12 cellular contexts compared by ENCODE assay signal in the genomic region with DNA sequence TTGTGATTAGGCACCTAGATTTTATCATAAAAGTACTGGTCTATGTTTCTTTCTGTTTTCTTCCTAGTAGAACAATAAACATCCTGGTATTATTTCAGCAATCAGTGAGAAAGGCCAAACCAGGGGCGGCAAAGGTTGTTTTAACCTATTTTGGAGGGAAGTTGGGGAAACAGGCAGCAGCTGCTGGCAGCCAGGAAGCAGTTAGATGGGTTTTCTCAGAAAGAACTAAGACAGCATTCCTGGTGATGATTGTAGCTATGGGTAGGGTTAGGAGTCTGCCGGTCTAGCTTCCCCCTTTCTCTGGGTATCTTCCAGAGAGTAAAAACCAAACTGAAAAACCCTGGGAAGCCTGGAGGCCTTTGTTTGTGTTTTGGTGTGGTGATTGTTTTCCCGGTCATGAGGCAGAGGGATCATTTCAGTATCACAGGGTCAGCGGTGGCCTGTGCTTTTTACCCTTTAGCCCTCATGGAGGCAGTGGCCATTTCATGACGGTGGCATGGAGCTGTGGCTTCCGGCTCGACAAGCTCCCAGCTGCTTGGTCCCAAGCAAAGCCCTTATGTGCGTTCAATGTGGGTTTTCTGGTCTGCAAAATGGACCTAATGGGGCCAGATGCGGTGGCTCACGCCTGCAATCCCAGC. TPM values are rescaled to one million over a fixed set of nuclear protein-coding genes. Genes with fewer than 3 reads are reported as not detected.
A peak's percentile ranks its signal among the peaks of the same experiment; 100 is the strongest.
DNase-seq lines count a peak whose midpoint lies in the region; ATAC-seq and TF ChIP-seq lines count a peak whose summit lies in the region.
"Had no signal": no experiment of that assay in that cellular context is flagged by ENCODE, and none has a peak within 500 bp of the region (broad histone marks: within the 10 kb centered on the region; RNA-seq: fewer than 3 reads in every experiment).

No MANE protein-coding gene starts in this region.

- H3K4me1 ChIP-seq in heart left ventricle = peaks cover 0 to 99% (median 42%) of the 10 kb centered on the region in 12 donors
- H3K4me1 ChIP-seq in colonic mucosa = peaks cover 33% of the 10 kb centered on the region
- H3K4me1 ChIP-seq in muscle layer of duodenum (ENCODE audit: control insufficient read depth in 1 of 2, insufficient read depth in 2 of 2, low read length in 2 of 2) = peaks cover 16 to 20% of the 10 kb centered on the region in 2 donors
- peaks cover 74% of the 10 kb centered on the region for H3K4me1 ChIP-seq in upper lobe of right lung
- H3K4me1 ChIP-seq: BE2C had no signal

- WGBS in heart left ventricle, 4 donors = 73 to 78% (median 76%) methylated on average over 10 of the region's 10 CpGs

- H3K36me3 ChIP-seq in heart left ventricle = no peaks in the 10 kb centered on the region
- no peaks in the 10 kb centered on the region for H3K36me3 ChIP-seq in colonic mucosa
- no peaks in the 10 kb centered on the region for H3K36me3 ChIP-seq in muscle layer of duodenum (ENCODE audit: control insufficient read depth in 1 of 2, insufficient read depth in 2 of 2, low read length in 2 of 2)
- no peaks in the 10 kb centered on the region for H3K36me3 ChIP-seq in upper lobe of right lung
- H3K36me3 ChIP-seq: BE2C, MG63, WERI-Rb-1 had no signal

- TF ChIP-seq CTCF in heart left ventricle (IDR thresholded peaks at IDR 0.05) (no peak), colonic mucosa (IDR thresholded peaks at IDR 0.05) (no peak), upper lobe of right lung (IDR thresholded peaks at IDR 0.05) (no peak)

- H3K4me3 ChIP-seq in heart left ventricle (no peak overlapping the region), colonic mucosa (no peak overlapping the region), muscle layer of duodenum (ENCODE audit: low read depth in 1 of 2, low read length in 2 of 2) (no peak overlapping the region), upper lobe of right lung (no peak overlapping the region)
- H3K4me3 ChIP-seq: MG63 had no signal

- intact Hi-C loops in heart left ventricle (cut with DNase I) = loop anchor here in 3 of 10 donors (1.0 to 5.0 kb wide), 3 partner anchors 35 to 40 kb away; no protein-coding TSS in a partner anchor
- intact Hi-C loops in cardiac septum (cut with DNase I) = no loop called here
- intact Hi-C loops in colonic mucosa (cut with DNase I) = no loop called here
- intact Hi-C loops in upper lobe of right lung (cut with DNase I) = loop anchor here (10.0 kb wide), 1 partner anchor 48 kb away; no protein-coding TSS in a partner anchor

- H3K9ac ChIP-seq in colonic mucosa (ENCODE audit: low read depth in 2 of 2, low read length in 2 of 2) = peak overlapping the region; percentile 13 to 33

- H3K27me3 ChIP-seq in heart left ventricle (no peaks in the 10 kb centered on the region), colonic mucosa (no peaks in the 10 kb centered on the region), muscle layer of duodenum (ENCODE audit: low read depth, low read length) (no peaks in the 10 kb centered on the region), upper lobe of right lung (no peaks in the 10 kb centered on the region)
- H3K27me3 ChIP-seq: BE2C, MG63 had no signal

- ATAC-seq in heart left ventricle (peak in 3 of 4 donors; percentile 30 to 54 (median 45)), upper lobe of right lung (no peak), HG03571 (IDR thresholded peaks at IDR 0.05; ENCODE audit: unreplicated experiment) (no peak), HG03342 (IDR thresholded peaks at IDR 0.05; ENCODE audit: unreplicated experiment) (no peak)

- TF ChIP-seq POLR2A in heart left ventricle (IDR thresholded peaks at IDR 0.05) = no peak

- peak overlapping the region; percentile 52 to 97 (median 76) for H3K27ac ChIP-seq in heart left ventricle
- H3K27ac ChIP-seq in colonic mucosa = peak overlapping the region; percentile 89
- peak overlapping the region; percentile 31 for H3K27ac ChIP-seq in muscle layer of duodenum (ENCODE audit: low read length)
- H3K27ac ChIP-seq in upper lobe of right lung = peak overlapping the region; percentile 51
- H3K27ac ChIP-seq: WERI-Rb-1 had no signal

- H3K9me3 ChIP-seq in heart left ventricle = peaks cover 0 to 8% (median 2%) of the 10 kb centered on the region in 12 donors
- H3K9me3 ChIP-seq in colonic mucosa = no peaks in the 10 kb centered on the region
- H3K9me3 ChIP-seq in muscle layer of duodenum (ENCODE audit: control insufficient read depth in 1 of 2, low read length in 2 of 2) = peaks cover 0 to 6% of the 10 kb centered on the region in 2 donors
- no peaks in the 10 kb centered on the region for H3K9me3 ChIP-seq in upper lobe of right lung
- H3K9me3 ChIP-seq: BE2C had no signal

- DNase-seq in heart left ventricle (peak in 1 of 5 donors; percentile 56), cardiac septum (ENCODE audit: low spot score) (no peak), colonic mucosa (no peak), upper lobe of right lung (no peak), medulla oblongata (ENCODE audit: extremely low spot score) (no peak)
- DNase-seq: anterior cingulate cortex, BE2C, MG63, WERI-Rb-1 had no signal

RNA-seq across cellular contexts. Expression of a gene that starts 19.6 kb away (rescaled TPM):
- total RNA-seq in heart left ventricle = 10 to 100 TPM; 11.2 to 71.0 (median 16.6) TPM
- polyA plus RNA-seq in heart left ventricle = 10 to 100 TPM in 1 of 2 donors, 1 to 10 TPM in 1; 8.6 to 14.9 TPM
- 15.5 TPM for total RNA-seq in cardiac septum
- total RNA-seq in colonic mucosa = 10 to 100 TPM; 27.2 to 28.1 TPM
- 62.4 TPM for total RNA-seq in upper lobe of right lung

Comparison
In these comparisons a context has a peak if more than half of its experiments do, and no peak if none do; other contexts are left out.
1. ATAC-seq: peak in heart left ventricle (3 of 4); none in upper lobe of right lung (single experiment), HG03571 (single experiment) and HG03342 (single experiment).
2. H3K27ac ChIP-seq: peak in every context shown above with its lines; median percentile 89 in colonic mucosa; 76 in heart left ventricle; 51 in upper lobe of right lung; 31 in muscle layer of duodenum.